Comparison of ENCODE assay signal across 10 cellular contexts in genomic region chr9:136942112-136942880, GRCh38. TPM values are rescaled to one million over a fixed set of nuclear protein-coding genes. Genes with fewer than 3 reads are reported as not detected.
A peak's percentile ranks its signal among the peaks of the same experiment; 100 is the strongest.
DNase-seq lines count a peak whose midpoint lies in the region; ATAC-seq and TF ChIP-seq lines count a peak whose summit lies in the region.
"Had no signal": no experiment of that assay in that cellular context is flagged by ENCODE, and none has a peak within 500 bp of the region (broad histone marks: within the 10 kb centered on the region; RNA-seq: fewer than 3 reads in every experiment).

No MANE protein-coding gene starts in this region.

- H3K4me3 Mint-ChIP-seq in T-helper 2 cell treated with Interferon-gamma antibody and Interleukin-4, amounts not matched to agents 5 μg/mL and 100 μg/mL, for 36 hours = peak overlapping the region; percentile 79

- TF ChIP-seq CTCF in RWPE2 (IDR thresholded peaks at IDR 0.05; ENCODE audit: poor library complexity, severe bottlenecking) (no peak), fibroblast of the aortic adventitia (IDR thresholded peaks at IDR 0.05; ENCODE audit: insufficient read depth, low read length) (no peak)

- H3K27me3 ChIP-seq in RWPE2 (ENCODE audit: insufficient read depth, poor library complexity, severe bottlenecking) (no peaks in the 10 kb centered on the region), skeletal muscle satellite cell (ENCODE audit: control insufficient read depth, insufficient read depth, low read length) (no peaks in the 10 kb centered on the region)

- peaks cover 3% of the 10 kb centered on the region for H3K4me1 ChIP-seq in RWPE2 (ENCODE audit: insufficient read depth, poor library complexity, severe bottlenecking)
- H3K4me1 ChIP-seq in skeletal muscle satellite cell (ENCODE audit: control insufficient read depth, insufficient read depth, low read length) = peaks cover 26% of the 10 kb centered on the region

- no peak overlapping the region for H3K9ac ChIP-seq in skeletal muscle satellite cell (ENCODE audit: low read depth, low read length)

- H3K27me3 Mint-ChIP-seq in T-helper 2 cell treated with Interferon-gamma antibody and Interleukin-4, amounts not matched to agents 5 μg/mL and 100 μg/mL, for 36 hours (ENCODE audit: low read depth) = no peaks in the 10 kb centered on the region

- H3K9me3 Mint-ChIP-seq in T-helper 2 cell treated with Interferon-gamma antibody and Interleukin-4, amounts not matched to agents 5 μg/mL and 100 μg/mL, for 36 hours = no peaks in the 10 kb centered on the region

- H3K36me3 ChIP-seq in RWPE2 (ENCODE audit: low read depth) (peaks cover 31% of the 10 kb centered on the region), skeletal muscle satellite cell (ENCODE audit: insufficient read depth, low read length) (peaks cover 50% of the 10 kb centered on the region)

- peak overlapping the region; percentile 85 for H3K4me2 ChIP-seq in skeletal muscle satellite cell (ENCODE audit: low read length)

- no peak overlapping the region for H3K27ac ChIP-seq in RWPE2 (ENCODE audit: poor library complexity, severe bottlenecking)
- H3K27ac ChIP-seq: SJCRH30 had no signal

- no peak overlapping the region for H3K27ac Mint-ChIP-seq in T-helper 2 cell treated with Interferon-gamma antibody and Interleukin-4, amounts not matched to agents 5 μg/mL and 100 μg/mL, for 36 hours

- ATAC-seq in RWPE2 (ENCODE audit: low read depth) (no peak), HG03045 (IDR thresholded peaks at IDR 0.05; ENCODE audit: unreplicated experiment) (no peak)

- DNase-seq in T-helper 2 cell treated with Interferon-gamma antibody and Interleukin-4, amounts not matched to agents 5 μg/mL and 100 μg/mL, for 36 hours (ENCODE audit: low spot score) = no peak
- no peak for DNase-seq in T-helper 2 cell
- peak; percentile 68 for DNase-seq in RWPE2 (ENCODE audit: low spot score)
- DNase-seq in fibroblast of the aortic adventitia (ENCODE audit: low read depth) = no peak
- no peak for DNase-seq in stimulated activated naive CD4-positive, alpha-beta T cell (lab: John Stamatoyannopoulos, UW)
- DNase-seq in NCI-H146 treated with DMSO at 0.1 percent for 48 hours (lab: John Stamatoyannopoulos, UW; ENCODE audit: unreplicated experiment) = no peak
- DNase-seq: SJCRH30; stimulated activated CD4-positive, alpha-beta T cell treated with anti-CD3 and anti-CD28 coated beads, Interleukin-15, amount 100 ng/mL, for 24 hours had no signal

- no peaks in the 10 kb centered on the region for H3K9me3 ChIP-seq in RWPE2 (ENCODE audit: severe bottlenecking)
- no peaks in the 10 kb centered on the region for H3K9me3 ChIP-seq in skeletal muscle satellite cell (replicated peaks; ENCODE audit: low read length)

- H3K4me3 ChIP-seq in RWPE2 (ENCODE audit: severe bottlenecking) (no peak overlapping the region), fibroblast of the aortic adventitia (ENCODE audit: low read depth, low read length) (peak overlapping the region; percentile 14), skeletal muscle satellite cell (ENCODE audit: low read length) (no peak overlapping the region)
- H3K4me3 ChIP-seq: SJCRH30 had no signal

- H3K36me3 Mint-ChIP-seq in T-helper 2 cell treated with Interferon-gamma antibody and Interleukin-4, amounts not matched to agents 5 μg/mL and 100 μg/mL, for 36 hours (ENCODE audit: low read depth) = peaks cover 24% of the 10 kb centered on the region

- peaks cover 7% of the 10 kb centered on the region for H3K4me1 Mint-ChIP-seq in T-helper 2 cell treated with Interferon-gamma antibody and Interleukin-4, amounts not matched to agents 5 μg/mL and 100 μg/mL, for 36 hours (ENCODE audit: low read depth)

RNA-seq across cellular contexts. Expression of gene FBXW5, which starts 2.2 kb away (rescaled TPM):
- 52.6 and 139 TPM in 2 replicates for total RNA-seq in fibroblast of the aortic adventitia (ENCODE audit: low replicate concordance)
- 123 and 127 TPM in 2 replicates for total RNA-seq in skeletal muscle satellite cell (2012; rRNA removed)

RNA-seq across cellular contexts. Expression of gene C8G, which starts 2.7 kb away (rescaled TPM):
- total RNA-seq in fibroblast of the aortic adventitia (ENCODE audit: low replicate concordance) = 0.36 TPM in 1 of 2 replicates, not detected in the other
- not detected in 2 replicates for total RNA-seq in skeletal muscle satellite cell (2012; rRNA removed)
- total RNA-seq: SJCRH30 had no signal

RNA-seq across cellular contexts. Expression of gene LCN12, which starts 9.8 kb away (rescaled TPM):
- total RNA-seq in fibroblast of the aortic adventitia (ENCODE audit: low replicate concordance) = not detected in 2 replicates
- not detected in 2 replicates for total RNA-seq in skeletal muscle satellite cell (2012; rRNA removed)
- total RNA-seq: SJCRH30 had no signal

RNA-seq across cellular contexts. Expression of gene PTGDS, which starts 35.0 kb away (rescaled TPM):
- 27.6 and 32.8 TPM in 2 replicates for total RNA-seq in fibroblast of the aortic adventitia (ENCODE audit: low replicate concordance)
- 4.8 and 63.1 TPM in 2 replicates for total RNA-seq in skeletal muscle satellite cell (2012; rRNA removed)
- total RNA-seq: SJCRH30 had no signal

RNA-seq across cellular contexts. Expression of gene LCNL1, which starts 40.5 kb away (rescaled TPM):
- 0.54 and 15.3 TPM in 2 replicates for total RNA-seq in fibroblast of the aortic adventitia (ENCODE audit: low replicate concordance)
- 0.51 and 0.66 TPM in 2 replicates for total RNA-seq in skeletal muscle satellite cell (2012; rRNA removed)
- total RNA-seq: SJCRH30 had no signal
